In genomic region chr3:12995389-12996180, GRCh38 we compare ENCODE assay signal across 9 cellular contexts.
DNase-seq lines count a peak whose midpoint lies in the region; ATAC-seq and TF ChIP-seq lines count a peak whose summit lies in the region.
"Had no signal": no experiment of that assay in that cellular context is flagged by ENCODE, and none has a peak within 500 bp of the region (broad histone marks: within the 10 kb centered on the region; RNA-seq: fewer than 3 reads in every experiment).

No MANE protein-coding gene starts in this region.

- POLR2A ChIA-PET in activated naive CD8-positive, alpha-beta T cell treated with anti-CD3 and anti-CD28 coated beads, Interleukin-2, amount 10 ng/mL, durations not matched to agents 7 days and 5 days (lab: Charles Lee): interaction anchor here (1.0 to 2.3 kb wide), 5 partner anchors 12 to 155 kb away, joined by 3 to 8 read pairs (median 4); partner anchors contain the start of gene RPL32

- H3K27me3 Mint-ChIP-seq in activated CD8-positive, alpha-beta memory T cell treated with anti-CD3 and anti-CD28 coated beads, Interleukin-2, amount 10 ng/mL, durations not matched to agents 7 days and 5 days: no peaks in the 10 kb centered on the region
- no peaks in the 10 kb centered on the region for H3K27me3 Mint-ChIP-seq in activated naive CD8-positive, alpha-beta T cell treated with anti-CD3 and anti-CD28 coated beads, Interleukin-2, amount 10 ng/mL, durations not matched to agents 7 days and 5 days

- ATAC-seq in activated CD8-positive, alpha-beta memory T cell treated with anti-CD3 and anti-CD28 coated beads, Interleukin-2, amount 10 ng/mL, durations not matched to agents 7 days and 5 days: no peak
- no peak for ATAC-seq in activated naive CD8-positive, alpha-beta T cell treated with anti-CD3 and anti-CD28 coated beads, Interleukin-2, amount 10 ng/mL, durations not matched to agents 7 days and 5 days (ENCODE audit: low read depth)
- ATAC-seq in lower lobe of right lung: no peak

- CTCF ChIA-PET in activated CD8-positive, alpha-beta memory T cell treated with anti-CD3 and anti-CD28 coated beads, Interleukin-2, amount 10 ng/mL, durations not matched to agents 7 days and 5 days (lab: Charles Lee): interaction anchor here (0.6 to 8.8 kb wide), 24 partner anchors 9 to 186 kb away, joined by 3 to 120 read pairs (median 5); no protein-coding TSS in a partner anchor

- H3K27ac Mint-ChIP-seq in activated CD8-positive, alpha-beta memory T cell treated with anti-CD3 and anti-CD28 coated beads, Interleukin-2, amount 10 ng/mL, durations not matched to agents 7 days and 5 days: peak overlapping the region; percentile 25
- H3K27ac Mint-ChIP-seq in activated naive CD8-positive, alpha-beta T cell treated with anti-CD3 and anti-CD28 coated beads, Interleukin-2, amount 10 ng/mL, durations not matched to agents 7 days and 5 days: peak overlapping the region; percentile 34

- peaks cover 24% of the 10 kb centered on the region for H3K36me3 Mint-ChIP-seq in activated CD8-positive, alpha-beta memory T cell treated with anti-CD3 and anti-CD28 coated beads, Interleukin-2, amount 10 ng/mL, durations not matched to agents 7 days and 5 days
- peaks cover 27% of the 10 kb centered on the region for H3K36me3 Mint-ChIP-seq in activated naive CD8-positive, alpha-beta T cell treated with anti-CD3 and anti-CD28 coated beads, Interleukin-2, amount 10 ng/mL, durations not matched to agents 7 days and 5 days

- H3K9me3 Mint-ChIP-seq in activated CD8-positive, alpha-beta memory T cell treated with anti-CD3 and anti-CD28 coated beads, Interleukin-2, amount 10 ng/mL, durations not matched to agents 7 days and 5 days (ENCODE audit: low read depth): no peaks in the 10 kb centered on the region
- no peaks in the 10 kb centered on the region for H3K9me3 Mint-ChIP-seq in activated naive CD8-positive, alpha-beta T cell treated with anti-CD3 and anti-CD28 coated beads, Interleukin-2, amount 10 ng/mL, durations not matched to agents 7 days and 5 days

- 80 to 81% methylated on average over 9 of the region's 10 CpGs for WGBS in tibial nerve, 2 donors

- no peak for TF ChIP-seq POLR2A in tibial nerve (IDR thresholded peaks at IDR 0.05)

- peaks cover 49% of the 10 kb centered on the region for H3K4me1 ChIP-seq in lower lobe of right lung
- H3K4me1 ChIP-seq in tibial nerve: peaks cover 0 to 27% (median 15%) of the 10 kb centered on the region in 4 donors

- H3K9me3 ChIP-seq in lower lobe of right lung: no peaks in the 10 kb centered on the region
- H3K9me3 ChIP-seq in tibial nerve: no peaks in the 10 kb centered on the region

- no peak for DNase-seq in activated CD8-positive, alpha-beta memory T cell treated with anti-CD3 and anti-CD28 coated beads, Interleukin-2, amount 10 ng/mL, durations not matched to agents 7 days and 5 days
- DNase-seq in activated CD8-positive, alpha-beta memory T cell treated with anti-CD3 and anti-CD28 coated beads, Interleukin-2, amount 50 U/mL, for 4 hours: no peak
- DNase-seq in activated naive CD8-positive, alpha-beta T cell treated with anti-CD3 and anti-CD28 coated beads, Interleukin-2, amount 10 ng/mL, durations not matched to agents 7 days and 5 days: no peak
- DNase-seq in lower lobe of right lung (no peak), tibial nerve (ENCODE audit: low spot score in 2 of 2) (no peak), foreskin fibroblast (no peak), UCSD-AML1 (lab: John Stamatoyannopoulos, UW; ENCODE audit: unreplicated experiment) (no peak), hypothalamus (lab: John Stamatoyannopoulos, UW) (no peak)
- DNase-seq: COR-L47 had no signal

- peak overlapping the region; percentile 82 for H3K4me3 ChIP-seq in lower lobe of right lung
- peak overlapping the region in 1 of 4 donors; percentile 89 for H3K4me3 ChIP-seq in tibial nerve
- no peak overlapping the region for H3K4me3 ChIP-seq in foreskin fibroblast (ENCODE audit: low read depth in 1 of 2, low read length in 2 of 2)

- H3K27me3 ChIP-seq in lower lobe of right lung (ENCODE audit: low read depth) (no peaks in the 10 kb centered on the region), tibial nerve (no peaks in the 10 kb centered on the region)

- intact Hi-C loops in lower lobe of right lung (cut with DNase I): no loop called here

- H3K4me3 Mint-ChIP-seq in activated CD8-positive, alpha-beta memory T cell treated with anti-CD3 and anti-CD28 coated beads, Interleukin-2, amount 10 ng/mL, durations not matched to agents 7 days and 5 days: peak overlapping the region; percentile 92
- H3K4me3 Mint-ChIP-seq in activated naive CD8-positive, alpha-beta T cell treated with anti-CD3 and anti-CD28 coated beads, Interleukin-2, amount 10 ng/mL, durations not matched to agents 7 days and 5 days: peak overlapping the region; percentile 82

- TF ChIP-seq EP300 in tibial nerve (IDR thresholded peaks at IDR 0.05): no peak

- H3K36me3 ChIP-seq in lower lobe of right lung (no peaks in the 10 kb centered on the region), tibial nerve (no peaks in the 10 kb centered on the region)

- peaks cover 26% of the 10 kb centered on the region for H3K4me1 Mint-ChIP-seq in activated CD8-positive, alpha-beta memory T cell treated with anti-CD3 and anti-CD28 coated beads, Interleukin-2, amount 10 ng/mL, durations not matched to agents 7 days and 5 days
- peaks cover 22% of the 10 kb centered on the region for H3K4me1 Mint-ChIP-seq in activated naive CD8-positive, alpha-beta T cell treated with anti-CD3 and anti-CD28 coated beads, Interleukin-2, amount 10 ng/mL, durations not matched to agents 7 days and 5 days

- TF ChIP-seq CTCF in lower lobe of right lung (IDR thresholded peaks at IDR 0.05): no peak
- no peak for TF ChIP-seq CTCF in tibial nerve (IDR thresholded peaks at IDR 0.05)
- TF ChIP-seq CTCF in foreskin fibroblast (IDR thresholded peaks at IDR 0.05; ENCODE audit: low read depth, low read length): no peak

- peak overlapping the region; percentile 89 for H3K27ac ChIP-seq in lower lobe of right lung
- H3K27ac ChIP-seq in tibial nerve: peak overlapping the region; percentile 82 to 93 (median 87)
